In genomic region chr3:195162033-195162669, GRCh38 we compare ENCODE assay signal across 8 cellular contexts.
DNase-seq lines count a peak whose midpoint lies in the region; ATAC-seq and TF ChIP-seq lines count a peak whose summit lies in the region.

No MANE protein-coding gene starts in this region.

- H3K4me1 Mint-ChIP-seq in progenitor cell of endocrine pancreas (ENCODE audit: low read depth) (peaks cover 41% of the 10 kb centered on the region), HFFc6 (ENCODE audit: low read depth) (peaks cover 30% of the 10 kb centered on the region)

- DNase-seq in progenitor cell of endocrine pancreas (ENCODE audit: low spot score, unreplicated experiment), result no peak
- no peak for DNase-seq in inferior parietal cortex (ENCODE audit: extremely low spot score)
- DNase-seq in HFFc6, result no peak
- DNase-seq in stimulated activated CD4-positive, alpha-beta T cell treated with anti-CD3 and anti-CD28 coated beads, Interleukin-1b, Interleukin-23, amount 100 ng/mL, for 48 hours, result no peak
- no peak for DNase-seq in HuH-7 (ENCODE audit: low spot score)

- peak overlapping the region; percentile 13 for H3K27ac ChIP-seq in angular gyrus (ENCODE audit: low read depth, low read length)

- ATAC-seq in GM18870 (IDR thresholded peaks at IDR 0.05; ENCODE audit: unreplicated experiment), result peak; percentile 43
- peak; percentile 77 for ATAC-seq in HG03108 (IDR thresholded peaks at IDR 0.05; ENCODE audit: unreplicated experiment)

- H3K36me3 Mint-ChIP-seq in progenitor cell of endocrine pancreas (ENCODE audit: insufficient read depth) (no peaks in the 10 kb centered on the region), HFFc6 (ENCODE audit: low read depth) (peaks cover 5% of the 10 kb centered on the region; the same call in 1 of the 2 replicates)

- H3K4me3 Mint-ChIP-seq in progenitor cell of endocrine pancreas (ENCODE audit: low read depth), result no peak overlapping the region
- H3K4me3 Mint-ChIP-seq in HFFc6, result no peak overlapping the region

- no peak for TF ChIP-seq CTCF in progenitor cell of endocrine pancreas (IDR thresholded peaks at IDR 0.05; ENCODE audit: unreplicated experiment)
- TF ChIP-seq CTCF in HFFc6 (IDR thresholded peaks at IDR 0.05), result no peak

- H3K27me3 Mint-ChIP-seq in progenitor cell of endocrine pancreas, result peaks cover 40% of the 10 kb centered on the region
- H3K27me3 Mint-ChIP-seq in HFFc6 (ENCODE audit: insufficient read depth), result no peaks in the 10 kb centered on the region; the same call in 1 of the 2 replicates

- H3K27ac Mint-ChIP-seq in progenitor cell of endocrine pancreas (peak overlapping the region; percentile 35), HFFc6 (no peak overlapping the region)

- H3K9me3 Mint-ChIP-seq in progenitor cell of endocrine pancreas (ENCODE audit: low read depth) (no peaks in the 10 kb centered on the region), HFFc6 (no peaks in the 10 kb centered on the region)
